In genomic region chr2:84273406-84273805, GRCh38 we compare ENCODE assay signal across 35 cellular contexts.
"Had no signal": no experiment of that assay in that cellular context is flagged by ENCODE, and none has a peak within 500 bp of the region (broad histone marks: within the 10 kb centered on the region; RNA-seq: fewer than 3 reads in every experiment).

No MANE protein-coding gene starts in this region.

- H3K27me3 ChIP-seq: ascending aorta, cardiac muscle cell had no signal

- H3K9me3 Mint-ChIP-seq: activated B cell treated with CpG ODN at 0.5 μM for 24 hours; activated CD4-positive, alpha-beta memory T cell treated with anti-CD3 and anti-CD28 coated beads for 36 hours; activated CD4-positive, alpha-beta T cell treated with anti-CD3 and anti-CD28 coated beads, Interleukin-2, amount 10 ng/mL, durations not matched to agents 24 days and 14 days; activated naive CD4-positive, alpha-beta T cell treated with anti-CD3 and anti-CD28 coated beads, Interleukin-2, amount 10 ng/mL, durations not matched to agents 7 days and 5 days; activated naive CD4-positive, alpha-beta T cell treated with anti-CD3 and anti-CD28 coated beads, Interleukin-2, amount 50 U/mL, for 24 hours; activated naive CD8-positive, alpha-beta T cell treated with anti-CD3 and anti-CD28 coated beads, Interleukin-2, amount 10 ng/mL, durations not matched to agents 7 days and 5 days; activated T-cell treated with anti-CD3 and anti-CD28 coated beads, Interleukin-2, amount 50 U/mL, for 4 hours; activated T-cell treated with anti-CD3 and anti-CD28 coated beads, Interleukin-2, amount 50 U/mL, for 72 hours; activated T-helper 1 cell treated with anti-CD3 and anti-CD28 coated beads, Interleukin-12 subunit alpha, Interleukin-12 subunit beta, Interleukin-2, Interleukin-4 antibody, amounts not matched to agents 30 ng/mL and 10 ng/mL and 1 ng/mL, durations not matched to agents 14 hours and 24 hours and 36 hours; activated T-helper 17 cell treated with anti-CD3 and anti-CD28 coated beads, Interleukin-2, amount 50 U/mL, for 72 hours; brain; central memory CD8-positive, alpha-beta T cell; T-helper 1 cell treated with Interleukin-12 subunit alpha and Interleukin-12 subunit beta and Interleukin-4 antibody, amounts not matched to agents 30 μg/mL and 1 μg/mL, for 36 hours; T-helper 2 cell treated with Interferon-gamma antibody and Interleukin-4, amounts not matched to agents 5 μg/mL and 100 μg/mL, for 36 hours had no signal

- DNase-seq: activated B cell treated with CpG ODN at 0.5 μM for 24 hours; activated CD4-positive, alpha-beta memory T cell treated with anti-CD3 and anti-CD28 coated beads for 36 hours; activated CD4-positive, alpha-beta T cell treated with anti-CD3 and anti-CD28 coated beads for 4 hours; activated CD4-positive, alpha-beta T cell treated with anti-CD3 and anti-CD28 coated beads, Interleukin-2, amount 10 ng/mL, durations not matched to agents 24 days and 14 days; activated CD4-positive, alpha-beta T cell treated with anti-CD3 and anti-CD28 coated beads, Interleukin-2, amount 50 U/mL, for 1 hour; activated CD4-positive, alpha-beta T cell treated with anti-CD3 and anti-CD28 coated beads, Interleukin-2, amount 50 U/mL, for 4 hours; activated CD4-positive, CD25-positive, alpha-beta regulatory T cell treated with anti-CD3 and anti-CD28 coated beads, Interleukin-2, amount 50 U/mL, for 72 hours; activated CD8-positive, alpha-beta memory T cell treated with anti-CD3 and anti-CD28 coated beads, Interleukin-2, amount 50 U/mL, for 4 hours; activated gamma-delta T cell; activated naive CD4-positive, alpha-beta T cell treated with anti-CD3 and anti-CD28 coated beads, Interleukin-2, amount 10 ng/mL, durations not matched to agents 7 days and 5 days; activated naive CD4-positive, alpha-beta T cell treated with Interleukin-2 at 50 U/mL for 16 hours; activated naive CD8-positive, alpha-beta T cell treated with anti-CD3 and anti-CD28 coated beads, Interleukin-2, amount 10 ng/mL, durations not matched to agents 7 days and 5 days; activated naive CD8-positive, alpha-beta T cell treated with anti-CD3 and anti-CD28 coated beads, Interleukin-2, amount 50 U/mL, for 24 hours; activated T-cell treated with anti-CD3 and anti-CD28 coated beads for 4 hours; activated T-cell treated with anti-CD3 and anti-CD28 coated beads, Interleukin-2, amount 50 U/mL, for 1 hour; activated T-cell treated with anti-CD3 and anti-CD28 coated beads, Interleukin-2, amount 50 U/mL, for 4 hours; activated T-cell treated with anti-CD3 and anti-CD28 coated beads, Interleukin-2, amount 50 U/mL, for 72 hours; amygdala; anterior cingulate cortex; caudate nucleus; cerebellar nuclear complex; T-helper 2 cell; T-helper 9 cell had no signal

- H3K27ac ChIP-seq: ascending aorta, cardiac muscle cell, VCaP had no signal

- H3K36me3 Mint-ChIP-seq: activated CD4-positive, alpha-beta memory T cell treated with anti-CD3 and anti-CD28 coated beads for 36 hours; activated naive CD4-positive, alpha-beta T cell treated with anti-CD3 and anti-CD28 coated beads, Interleukin-2, amount 10 ng/mL, durations not matched to agents 7 days and 5 days; activated naive CD4-positive, alpha-beta T cell treated with anti-CD3 and anti-CD28 coated beads, Interleukin-2, amount 50 U/mL, for 24 hours; activated naive CD8-positive, alpha-beta T cell; activated naive CD8-positive, alpha-beta T cell treated with anti-CD3 and anti-CD28 coated beads, Interleukin-2, amount 10 ng/mL, durations not matched to agents 7 days and 5 days; brain had no signal

- H3K4me3 Mint-ChIP-seq: activated B cell treated with CpG ODN at 0.5 μM for 24 hours; activated CD4-positive, alpha-beta memory T cell treated with anti-CD3 and anti-CD28 coated beads for 36 hours; activated CD4-positive, alpha-beta T cell treated with anti-CD3 and anti-CD28 coated beads, Interleukin-2, amount 10 ng/mL, durations not matched to agents 24 days and 14 days; activated naive CD4-positive, alpha-beta T cell treated with anti-CD3 and anti-CD28 coated beads, Interleukin-2, amount 10 ng/mL, durations not matched to agents 7 days and 5 days; activated naive CD4-positive, alpha-beta T cell treated with anti-CD3 and anti-CD28 coated beads, Interleukin-2, amount 50 U/mL, for 24 hours; activated naive CD8-positive, alpha-beta T cell; activated naive CD8-positive, alpha-beta T cell treated with anti-CD3 and anti-CD28 coated beads, Interleukin-2, amount 10 ng/mL, durations not matched to agents 7 days and 5 days; activated naive CD8-positive, alpha-beta T cell treated with anti-CD3 and anti-CD28 coated beads, Interleukin-2, amount 50 U/mL, for 24 hours; activated T-cell treated with anti-CD3 and anti-CD28 coated beads, Interleukin-2, amount 50 U/mL, for 4 hours; activated T-cell treated with anti-CD3 and anti-CD28 coated beads, Interleukin-2, amount 50 U/mL, for 72 hours; activated T-helper 1 cell treated with anti-CD3 and anti-CD28 coated beads, Interleukin-12 subunit alpha, Interleukin-12 subunit beta, Interleukin-2, Interleukin-4 antibody, amounts not matched to agents 30 ng/mL and 10 ng/mL and 1 ng/mL, durations not matched to agents 14 hours and 24 hours and 36 hours; activated T-helper 17 cell treated with anti-CD3 and anti-CD28 coated beads, Interleukin-2, amount 50 U/mL, for 72 hours; brain; central memory CD8-positive, alpha-beta T cell; T-helper 1 cell treated with Interleukin-12 subunit alpha and Interleukin-12 subunit beta and Interleukin-4 antibody, amounts not matched to agents 30 μg/mL and 1 μg/mL, for 36 hours; T-helper 2 cell treated with Interferon-gamma antibody and Interleukin-4, amounts not matched to agents 5 μg/mL and 100 μg/mL, for 36 hours had no signal

- ATAC-seq: activated naive CD8-positive, alpha-beta T cell treated with anti-CD3 and anti-CD28 coated beads, Interleukin-2, amount 50 U/mL, for 24 hours; activated T-cell treated with anti-CD3 and anti-CD28 coated beads, Interleukin-2, amount 50 U/mL, for 4 hours; activated T-cell treated with anti-CD3 and anti-CD28 coated beads, Interleukin-2, amount 50 U/mL, for 72 hours; activated T-helper 17 cell treated with anti-CD3 and anti-CD28 coated beads, Interleukin-2, amount 50 U/mL, for 72 hours had no signal

- H3K9me3 ChIP-seq: ascending aorta had no signal

- H3K4me1 Mint-ChIP-seq: activated B cell treated with CpG ODN at 0.5 μM for 24 hours, brain had no signal

- FAIRE-seq: TTC549 had no signal

- H3K36me3 ChIP-seq: ascending aorta, cardiac muscle cell had no signal

- H3K27me3 Mint-ChIP-seq: activated CD4-positive, alpha-beta T cell treated with anti-CD3 and anti-CD28 coated beads, Interleukin-2, amount 10 ng/mL, durations not matched to agents 24 days and 14 days; activated naive CD4-positive, alpha-beta T cell treated with anti-CD3 and anti-CD28 coated beads, Interleukin-2, amount 10 ng/mL, durations not matched to agents 7 days and 5 days had no signal

- H3K27ac Mint-ChIP-seq: activated B cell treated with CpG ODN at 0.5 μM for 24 hours; activated CD4-positive, alpha-beta memory T cell treated with anti-CD3 and anti-CD28 coated beads for 36 hours; activated CD4-positive, alpha-beta T cell treated with anti-CD3 and anti-CD28 coated beads, Interleukin-2, amount 10 ng/mL, durations not matched to agents 24 days and 14 days; activated naive CD4-positive, alpha-beta T cell treated with anti-CD3 and anti-CD28 coated beads, Interleukin-2, amount 10 ng/mL, durations not matched to agents 7 days and 5 days; activated naive CD4-positive, alpha-beta T cell treated with anti-CD3 and anti-CD28 coated beads, Interleukin-2, amount 50 U/mL, for 24 hours; activated naive CD8-positive, alpha-beta T cell; activated naive CD8-positive, alpha-beta T cell treated with anti-CD3 and anti-CD28 coated beads, Interleukin-2, amount 10 ng/mL, durations not matched to agents 7 days and 5 days; activated naive CD8-positive, alpha-beta T cell treated with anti-CD3 and anti-CD28 coated beads, Interleukin-2, amount 50 U/mL, for 24 hours; activated T-cell treated with anti-CD3 and anti-CD28 coated beads, Interleukin-2, amount 50 U/mL, for 72 hours; activated T-helper 1 cell treated with anti-CD3 and anti-CD28 coated beads, Interleukin-12 subunit alpha, Interleukin-12 subunit beta, Interleukin-2, Interleukin-4 antibody, amounts not matched to agents 30 ng/mL and 10 ng/mL and 1 ng/mL, durations not matched to agents 14 hours and 24 hours and 36 hours; activated T-helper 17 cell treated with anti-CD3 and anti-CD28 coated beads, Interleukin-2, amount 50 U/mL, for 72 hours; brain; T-helper 1 cell treated with Interleukin-12 subunit alpha and Interleukin-12 subunit beta and Interleukin-4 antibody, amounts not matched to agents 30 μg/mL and 1 μg/mL, for 36 hours; T-helper 2 cell treated with Interferon-gamma antibody and Interleukin-4, amounts not matched to agents 5 μg/mL and 100 μg/mL, for 36 hours had no signal

- H3K4me1 ChIP-seq: ascending aorta had no signal

- H3K4me3 ChIP-seq: ascending aorta, cardiac muscle cell had no signal
